Comparison of ENCODE assay signal across 1 cellular context in the genomic region with DNA sequence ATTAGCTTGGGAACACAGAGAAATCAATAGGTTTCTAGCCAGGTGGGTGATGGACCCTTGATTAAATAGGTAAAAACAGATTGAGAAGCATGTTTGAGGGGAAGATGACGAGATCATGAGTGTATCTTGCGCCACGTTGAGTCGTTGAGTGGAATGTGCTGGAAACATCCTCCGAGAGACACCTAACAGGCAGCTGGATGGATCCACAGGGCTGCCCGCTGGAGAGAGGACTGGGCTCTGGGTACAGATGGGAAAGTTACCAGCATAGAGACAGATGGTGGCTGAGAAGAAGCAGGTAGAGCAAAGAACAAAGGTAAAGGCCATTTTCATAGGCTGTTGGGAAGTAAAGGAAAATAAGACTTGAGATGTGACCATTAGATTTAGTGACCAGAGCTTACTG.
TF ChIP-seq lines count a peak whose summit lies in the region.

No MANE protein-coding gene starts in this region.

TF ChIP-seq in IMR-90, 13 proteins besides CTCF, POLR2A, EP300 and RAD21:
- no peak for TF ChIP-seq FOS (IDR thresholded peaks at IDR 0.05; ENCODE audit: low read depth, low read length)
- TF ChIP-seq NFE2L2 (IDR thresholded peaks at IDR 0.05; ENCODE audit: low read depth, low read length) = no peak
- no peak for TF ChIP-seq BHLHE40 (IDR thresholded peaks at IDR 0.05; ENCODE audit: low read depth, low read length)
- TF ChIP-seq RCOR1 (IDR thresholded peaks at IDR 0.05; ENCODE audit: insufficient replicate concordance, low read length) = no peak
- TF ChIP-seq, protein P1, sequence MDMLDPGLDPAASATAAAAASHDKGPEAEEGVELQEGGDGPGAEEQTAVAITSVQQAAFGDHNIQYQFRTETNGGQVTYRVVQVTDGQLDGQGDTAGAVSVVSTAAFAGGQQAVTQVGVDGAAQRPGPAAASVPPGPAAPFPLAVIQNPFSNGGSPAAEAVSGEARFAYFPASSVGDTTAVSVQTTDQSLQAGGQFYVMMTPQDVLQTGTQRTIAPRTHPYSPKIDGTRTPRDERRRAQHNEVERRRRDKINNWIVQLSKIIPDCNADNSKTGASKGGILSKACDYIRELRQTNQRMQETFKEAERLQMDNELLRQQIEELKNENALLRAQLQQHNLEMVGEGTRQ (IDR thresholded peaks at IDR 0.05; ENCODE audit: low read depth, low read length) = no peak
- no peak for TF ChIP-seq CEBPB (IDR thresholded peaks at IDR 0.05; ENCODE audit: low read depth, low read length)
